ENCODE assay signal across 8 cellular contexts in genomic region chr20:10673176-10673830, GRCh38. TPM values are rescaled to one million over a fixed set of nuclear protein-coding genes. Genes with fewer than 3 reads are reported as not detected.
DNase-seq lines count a peak whose midpoint lies in the region; ATAC-seq, FAIRE-seq and TF ChIP-seq lines count a peak whose summit lies in the region.

No MANE protein-coding gene starts in this region.

- H3K4me1 ChIP-seq in HUES48 (ENCODE audit: control insufficient read depth, insufficient read depth, low read length) (peaks cover 33% of the 10 kb centered on the region), endothelial cell of umbilical vein (ENCODE audit: control insufficient read depth, extremely low read depth, insufficient read depth, low read length) (peaks cover 33% of the 10 kb centered on the region), mononuclear cell (ENCODE audit: insufficient read depth, low read length) (peaks cover 47% of the 10 kb centered on the region)

- ATAC-seq in GM19452 (IDR thresholded peaks at IDR 0.05; ENCODE audit: unreplicated experiment) (no peak), GM19351 (IDR thresholded peaks at IDR 0.05; ENCODE audit: unreplicated experiment) (no peak)

- TF ChIP-seq POLR2A in endothelial cell of umbilical vein (IDR thresholded peaks at IDR 0.05; ENCODE audit: low read depth, low read length), result no peak

- FAIRE-seq in endothelial cell of umbilical vein (lab: Jason Lieb, UNC), result no peak
- FAIRE-seq in urothelium cell line (lab: Jason Lieb, UNC), result no peak

- peaks cover 22% of the 10 kb centered on the region for H3K4me1 Mint-ChIP-seq in T-helper 2 cell treated with Interferon-gamma antibody and Interleukin-4, amounts not matched to agents 5 μg/mL and 100 μg/mL, for 36 hours (ENCODE audit: low read depth)

- DNase-seq in COLO668 (lab: John Stamatoyannopoulos, UW; ENCODE audit: unreplicated experiment), result peak; percentile 87
- peak; percentile 22 for DNase-seq in T-helper 2 cell treated with Interferon-gamma antibody and Interleukin-4, amounts not matched to agents 5 μg/mL and 100 μg/mL, for 36 hours (ENCODE audit: low spot score)
- peak; percentile 26 for DNase-seq in endothelial cell of umbilical vein (ENCODE audit: low read depth, low spot score)
- DNase-seq in urothelium cell line (ENCODE audit: low spot score), result peak; percentile 34

- H3K9me3 ChIP-seq in HUES48 (ENCODE audit: control insufficient read depth, insufficient read depth, low read length) (no peaks in the 10 kb centered on the region), endothelial cell of umbilical vein (replicated peaks; ENCODE audit: control insufficient read depth, insufficient read depth, low read length) (no peaks in the 10 kb centered on the region), mononuclear cell (ENCODE audit: low read depth, low read length) (no peaks in the 10 kb centered on the region)

- POLR2A ChIA-PET in endothelial cell of umbilical vein (lab: Charles Lee), result interaction anchor here (1.3 kb wide), 1 partner anchor 594 kb away, joined by 3 read pairs; no protein-coding TSS in a partner anchor

- no peaks in the 10 kb centered on the region for H3K9me3 Mint-ChIP-seq in T-helper 2 cell treated with Interferon-gamma antibody and Interleukin-4, amounts not matched to agents 5 μg/mL and 100 μg/mL, for 36 hours

- no peaks in the 10 kb centered on the region for H4K20me1 ChIP-seq in endothelial cell of umbilical vein (replicated peaks; ENCODE audit: control insufficient read depth, extremely low read depth, insufficient read depth, low read length)

- intact Hi-C loops in endothelial cell of umbilical vein (cut with micrococcal nuclease), result loop anchor here (2.0 to 5.0 kb wide), 8 partner anchors 329 to 1379 kb away; no protein-coding TSS in a partner anchor

- H3K27ac Mint-ChIP-seq in T-helper 2 cell treated with Interferon-gamma antibody and Interleukin-4, amounts not matched to agents 5 μg/mL and 100 μg/mL, for 36 hours, result peak overlapping the region; percentile 80

- no peaks in the 10 kb centered on the region for H3K36me3 Mint-ChIP-seq in T-helper 2 cell treated with Interferon-gamma antibody and Interleukin-4, amounts not matched to agents 5 μg/mL and 100 μg/mL, for 36 hours (ENCODE audit: low read depth)

- peaks cover 3% of the 10 kb centered on the region; the same call in 1 of the 2 replicates for H3K36me3 ChIP-seq in HUES48 (ENCODE audit: control insufficient read depth, insufficient read depth, low read length)
- peaks cover 1 to 3% of the 10 kb centered on the region in 2 experiments for H3K36me3 ChIP-seq in endothelial cell of umbilical vein (ENCODE audit: control insufficient read depth in 2 of 2, extremely low read depth in 1 of 2, insufficient read depth in 2 of 2, low read length in 2 of 2)

- peak overlapping the region; percentile 67 for H3K9ac ChIP-seq in HUES48 (ENCODE audit: low read depth, low read length)
- peak overlapping the region; percentile 92 for H3K9ac ChIP-seq in endothelial cell of umbilical vein (replicated peaks; ENCODE audit: extremely low read depth, insufficient read depth, low read length)

- H3K27ac ChIP-seq in HUES48 (ENCODE audit: low read depth, low read length), result peak overlapping the region; percentile 91
- peak overlapping the region; percentile 92 for H3K27ac ChIP-seq in endothelial cell of umbilical vein (ENCODE audit: insufficient read depth, low read depth, low read length)

- H2AFZ ChIP-seq in endothelial cell of umbilical vein (ENCODE audit: low read depth, low read length), result peak overlapping the region; percentile 53

- dilution Hi-C loops in endothelial cell of umbilical vein (cut with MboI; ENCODE audit: extremely low pct_ligation_motif_present, low sequenced_read_pairs), result no loop called here

- H3K27me3 ChIP-seq in HUES48 (ENCODE audit: control insufficient read depth, insufficient read depth, low read length) (peaks cover 12% of the 10 kb centered on the region; the same call in 1 of the 2 replicates), endothelial cell of umbilical vein (ENCODE audit: control insufficient read depth in 2 of 2, insufficient read depth in 2 of 2, low read length in 2 of 2) (no peaks in the 10 kb centered on the region), mononuclear cell (ENCODE audit: insufficient read depth, low read length) (peaks cover 25% of the 10 kb centered on the region)

- peaks cover 71% of the 10 kb centered on the region for H3K27me3 Mint-ChIP-seq in T-helper 2 cell treated with Interferon-gamma antibody and Interleukin-4, amounts not matched to agents 5 μg/mL and 100 μg/mL, for 36 hours (ENCODE audit: low read depth)

- peaks cover 48% of the 10 kb centered on the region for H3K79me2 ChIP-seq in endothelial cell of umbilical vein (ENCODE audit: control insufficient read depth, insufficient read depth, low read length)

- BruUV-seq in endothelial cell of umbilical vein (replicated peaks; lab: Mats Ljungman, UMichigan), result TSS peak; percentile 52

- H3K4me3 ChIP-seq in HUES48 (ENCODE audit: low read depth, low read length) (peak overlapping the region; percentile 78), endothelial cell of umbilical vein (replicated peaks in 1 of 3; ENCODE audit: insufficient read depth in 1 of 3, low read depth in 1 of 3, low read length in 3 of 3) (peak overlapping the region; percentile 91 to 95 (median 94)), mononuclear cell (ENCODE audit: low read length) (peak overlapping the region; percentile 60)

- peak overlapping the region; percentile 93 for H3K4me3 Mint-ChIP-seq in T-helper 2 cell treated with Interferon-gamma antibody and Interleukin-4, amounts not matched to agents 5 μg/mL and 100 μg/mL, for 36 hours

- CTCF ChIA-PET in endothelial cell of umbilical vein (lab: Charles Lee), result interaction anchor here (0.9 to 6.0 kb wide), 5 partner anchors 205 to 871 kb away, joined by 4 to 55 read pairs (median 7); no protein-coding TSS in a partner anchor

- peak overlapping the region; percentile 93 for H3K4me2 ChIP-seq in endothelial cell of umbilical vein (ENCODE audit: insufficient read depth, low read length)

- no peak for TF ChIP-seq CTCF in endothelial cell of umbilical vein (IDR thresholded peaks at IDR 0.05; ENCODE audit: extremely low read depth in 1 of 2, insufficient read depth in 1 of 2, low read depth in 1 of 2, low read length in 2 of 2)

- no peaks in the 10 kb centered on the region for H3K9me1 ChIP-seq in endothelial cell of umbilical vein (replicated peaks; ENCODE audit: control insufficient read depth, extremely low read depth, insufficient read depth, low read length)

TF ChIP-seq in endothelial cell of umbilical vein, 7 proteins besides CTCF, POLR2A, EP300 and RAD21:
- TF ChIP-seq MAX (IDR thresholded peaks at IDR 0.05; ENCODE audit: insufficient read depth, insufficient read length), result no peak

RNA-seq across cellular contexts. Expression of gene JAG1, which starts 0.5 kb away (rescaled TPM):
- 31.7 and 37.0 TPM in 2 replicates for total RNA-seq in endothelial cell of umbilical vein
- 12.9 and 19.7 TPM in 2 replicates for polyA plus RNA-seq in endothelial cell of umbilical vein
- polyA plus RNA-seq in endothelial cell of umbilical vein (2011; cell fraction: cytosol; rRNA removed), result 9.4 and 9.5 TPM in 2 replicates
- 77.1 and 97.3 TPM in 2 replicates for polyA plus RNA-seq in endothelial cell of umbilical vein (2011; cell fraction: nucleus; rRNA removed)
- polyA plus RNA-seq in endothelial cell of umbilical vein (2012), result 32.6 and 33.6 TPM in 2 replicates
- polyA minus RNA-seq in endothelial cell of umbilical vein, result 82.6 and 94.6 TPM in 2 replicates
- polyA minus RNA-seq in endothelial cell of umbilical vein (2011; cell fraction: cytosol; rRNA and poly(A)+ RNA removed), result 2.4 TPM
- 94.2 and 172 TPM in 2 replicates for polyA minus RNA-seq in endothelial cell of umbilical vein (2011; cell fraction: nucleus; rRNA and poly(A)+ RNA removed)
- total RNA-seq in mononuclear cell, result 8.3 TPM

Comparison
In these comparisons a context has a peak if more than half of its experiments do, and no peak if none do; other contexts are left out.
1. DNase-seq: peak in every context shown above with its lines; median percentile 87 in COLO668; 34 in urothelium cell line; 26 in endothelial cell of umbilical vein; 22 in T-helper 2 cell treated with Interferon-gamma antibody and Interleukin-4, amounts not matched to agents 5 μg/mL and 100 μg/mL, for 36 hours.